Comparison of ENCODE assay signal across 13 cellular contexts in the genomic region with DNA sequence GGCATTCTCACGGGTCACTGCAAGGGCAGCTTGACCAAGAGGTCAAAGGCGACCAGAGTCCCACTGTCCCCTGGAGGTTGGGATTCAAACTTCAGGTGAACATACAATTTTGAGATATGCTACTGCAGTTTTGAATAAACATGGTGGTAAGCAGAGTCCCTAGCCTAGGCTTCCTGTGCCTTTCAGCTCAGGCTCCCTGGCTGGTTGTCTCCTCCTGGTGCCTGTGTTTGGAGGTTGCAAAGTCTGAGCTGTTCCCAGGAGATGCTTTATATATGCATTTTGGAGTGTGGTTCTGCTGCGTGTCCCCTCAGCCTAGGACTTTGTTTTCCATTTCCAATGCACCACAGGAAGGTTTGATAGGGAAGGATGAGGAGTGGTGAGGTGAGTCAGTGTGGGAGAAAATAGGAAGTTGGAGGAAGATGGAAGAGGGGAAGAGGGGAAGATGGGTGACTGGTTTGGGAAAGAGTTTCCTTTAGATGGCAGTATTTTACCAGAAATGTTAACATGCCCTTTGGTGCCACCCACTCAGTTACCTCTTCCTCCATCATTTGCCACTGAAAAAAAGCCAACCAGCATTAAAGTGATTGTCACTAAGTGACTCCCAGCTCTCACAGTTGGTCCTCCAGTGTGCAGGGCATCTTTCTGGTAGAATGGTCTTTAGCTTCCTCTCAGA.
DNase-seq lines count a peak whose midpoint lies in the region; ATAC-seq and TF ChIP-seq lines count a peak whose summit lies in the region.
"Had no signal": no experiment of that assay in that cellular context is flagged by ENCODE, and none has a peak within 500 bp of the region (broad histone marks: within the 10 kb centered on the region; RNA-seq: fewer than 3 reads in every experiment).

No MANE protein-coding gene starts in this region.

- H4K20me1 ChIP-seq in HCT116 (ENCODE audit: insufficient read depth) = no peaks in the 10 kb centered on the region

- H3K27me3 ChIP-seq in HCT116 (ENCODE audit: insufficient read depth, low read length) (no peaks in the 10 kb centered on the region), tibial artery (no peaks in the 10 kb centered on the region)

- TF ChIP-seq CTCF in C4-2B (conservative IDR thresholded peaks at IDR 0.05) = peak; percentile 12; the same call in 1 of the 2 replicates
- peak in 1 of 3 experiments; percentile 3; a peak in 1 of 6 replicates for TF ChIP-seq CTCF in HCT116 (IDR thresholded peaks at IDR 0.05 in 2 of 3, conservative IDR thresholded peaks at IDR 0.05 in 1 of 3; ENCODE audit: borderline replicate concordance in 1 of 3, insufficient read depth in 1 of 3, low read depth in 2 of 3, low read length in 2 of 3)
- TF ChIP-seq CTCF in lower leg skin (IDR thresholded peaks at IDR 0.05) = no peak
- TF ChIP-seq CTCF in tibial artery (IDR thresholded peaks at IDR 0.05) = no peak

- no peak overlapping the region for H3K27ac Mint-ChIP-seq in T-helper 17 cell
- H3K27ac Mint-ChIP-seq: activated naive CD4-positive, alpha-beta T cell treated with anti-CD3 and anti-CD28 coated beads for 36 hours; nephron had no signal

- POLR2A ChIA-PET in HCT116 (lab: Charles Lee) = no interaction called here

- no peaks in the 10 kb centered on the region for H3K9me3 ChIP-seq in HCT116 (ENCODE audit: control insufficient read depth in 1 of 2, insufficient read depth in 1 of 2, low read depth in 1 of 2, low read length in 2 of 2)
- H3K9me3 ChIP-seq in tibial artery = no peaks in the 10 kb centered on the region
- H3K9me3 ChIP-seq in T-helper 17 cell (ENCODE audit: control insufficient read depth, low read length, poor library complexity, severe bottlenecking) = no peaks in the 10 kb centered on the region

- H3K36me3 ChIP-seq in HCT116 (ENCODE audit: control insufficient read depth in 1 of 2, insufficient read depth in 2 of 2, low read length in 2 of 2) = no peaks in the 10 kb centered on the region
- no peaks in the 10 kb centered on the region for H3K36me3 ChIP-seq in tibial artery

- no peaks in the 10 kb centered on the region for H3K36me3 Mint-ChIP-seq in T-helper 17 cell (ENCODE audit: low read depth)

- TF ChIP-seq POLR2A in HCT116 (IDR thresholded peaks at IDR 0.05; ENCODE audit: borderline replicate concordance, extremely low read depth, insufficient read depth, insufficient read length) = no peak
- no peak for TF ChIP-seq POLR2A in lower leg skin (IDR thresholded peaks at IDR 0.05)

- RAD21 ChIA-PET in HCT116 (lab: Charles Lee; ENCODE audit: low non-redundant PET in 1 of 2, low total read pairs in 2 of 2, uncharacterized antibody in 2 of 2, unreplicated experiment in 2 of 2) = no interaction called here

- no peak for DNase-seq in HCT116 (ENCODE audit: low read depth, low spot score)
- peak; percentile 7 for DNase-seq in NCI-H2107 (lab: John Stamatoyannopoulos, UW)
- peak; percentile 21 for DNase-seq in cerebellum (ENCODE audit: low spot score)
- DNase-seq in lower leg skin (ENCODE audit: low spot score in 2 of 2) = no peak
- DNase-seq in tibial artery = no peak
- DNase-seq in T-helper 17 cell = no peak
- DNase-seq: activated CD4-positive, alpha-beta T cell treated with anti-CD3 and anti-CD28 coated beads, Interleukin-2, amount 50 U/mL, for 48 hours; activated naive CD4-positive, alpha-beta T cell treated with anti-CD3 and anti-CD28 coated beads for 36 hours; NCI-H446 treated with DMSO at 0.1 percent for 48 hours; small intestine had no signal

- BruUV-seq in HCT116 (replicated peaks; lab: Mats Ljungman, UMichigan) = no TSS peak

- CTCF ChIA-PET in HCT116 (lab: Charles Lee) = no interaction called here

- WGBS in lower leg skin, 2 donors = 63 to 67% methylated on average over 3 of the region's 3 CpGs

- no peak overlapping the region for H2AFZ ChIP-seq in HCT116 (ENCODE audit: low read depth, low read length, poor library complexity, severe bottlenecking)

- H3K79me2 ChIP-seq in HCT116 (ENCODE audit: insufficient read depth, low read length) = peaks cover 86% of the 10 kb centered on the region

- TF ChIP-seq RAD21 in HCT116 (IDR thresholded peaks at IDR 0.05; ENCODE audit: low read depth) = 0 out of 2 replicates have a peak, but pooled peaks have one; percentile 8

- peaks cover 6 to 25% of the 10 kb centered on the region in 2 experiments; a peak in 3 of 4 replicates for H3K4me1 ChIP-seq in HCT116 (ENCODE audit: control insufficient read depth in 1 of 2, insufficient read depth in 2 of 2, low read length in 2 of 2)
- no peaks in the 10 kb centered on the region for H3K4me1 ChIP-seq in tibial artery

- H3K4me3 ChIP-seq in HCT116 (replicated peaks in 1 of 2; ENCODE audit: low read depth in 1 of 2, low read length in 2 of 2) = no peak overlapping the region
- H3K4me3 ChIP-seq in lower leg skin (ENCODE audit: low read depth, poor library complexity, severe bottlenecking) = no peak overlapping the region
- H3K4me3 ChIP-seq in tibial artery = no peak overlapping the region

- no peak overlapping the region for H3K9ac ChIP-seq in HCT116 (ENCODE audit: low read length)

- peak overlapping the region; percentile 15; the same call in 1 of the 2 replicates for H3K27ac ChIP-seq in C4-2B
- no peak overlapping the region for H3K27ac ChIP-seq in HCT116 (ENCODE audit: low read depth, low read length)
- no peak overlapping the region for H3K27ac ChIP-seq in tibial artery

- no peaks in the 10 kb centered on the region for H3K27me3 Mint-ChIP-seq in T-helper 17 cell

- no peak overlapping the region for H3K4me2 ChIP-seq in HCT116 (ENCODE audit: low read length)

- peak; percentile 30; the same call in 1 of the 2 replicates for ATAC-seq in HCT116
- ATAC-seq in HG03469 (IDR thresholded peaks at IDR 0.05; ENCODE audit: unreplicated experiment) = no peak
- no peak for ATAC-seq in T-helper 17 cell

- H3K4me1 Mint-ChIP-seq in T-helper 17 cell = no peaks in the 10 kb centered on the region
- H3K4me1 Mint-ChIP-seq: nephron had no signal

- H3K4me3 Mint-ChIP-seq in T-helper 17 cell = no peak overlapping the region
- H3K4me3 Mint-ChIP-seq: activated naive CD4-positive, alpha-beta T cell treated with anti-CD3 and anti-CD28 coated beads for 36 hours; nephron had no signal

- intact Hi-C loops in HCT116 (cut with micrococcal nuclease) (no loop called here), lower leg skin (cut with DNase I; ENCODE audit: low total_unique reads) (no loop called here), tibial artery (cut with DNase I; ENCODE audit: low total_unique reads) (no loop called here)

- no peaks in the 10 kb centered on the region for H3K9me2 ChIP-seq in HCT116 (ENCODE audit: insufficient read depth)

TF ChIP-seq in HCT116, 20 proteins besides CTCF, POLR2A, EP300 and RAD21:
- TF ChIP-seq, protein P1, sequence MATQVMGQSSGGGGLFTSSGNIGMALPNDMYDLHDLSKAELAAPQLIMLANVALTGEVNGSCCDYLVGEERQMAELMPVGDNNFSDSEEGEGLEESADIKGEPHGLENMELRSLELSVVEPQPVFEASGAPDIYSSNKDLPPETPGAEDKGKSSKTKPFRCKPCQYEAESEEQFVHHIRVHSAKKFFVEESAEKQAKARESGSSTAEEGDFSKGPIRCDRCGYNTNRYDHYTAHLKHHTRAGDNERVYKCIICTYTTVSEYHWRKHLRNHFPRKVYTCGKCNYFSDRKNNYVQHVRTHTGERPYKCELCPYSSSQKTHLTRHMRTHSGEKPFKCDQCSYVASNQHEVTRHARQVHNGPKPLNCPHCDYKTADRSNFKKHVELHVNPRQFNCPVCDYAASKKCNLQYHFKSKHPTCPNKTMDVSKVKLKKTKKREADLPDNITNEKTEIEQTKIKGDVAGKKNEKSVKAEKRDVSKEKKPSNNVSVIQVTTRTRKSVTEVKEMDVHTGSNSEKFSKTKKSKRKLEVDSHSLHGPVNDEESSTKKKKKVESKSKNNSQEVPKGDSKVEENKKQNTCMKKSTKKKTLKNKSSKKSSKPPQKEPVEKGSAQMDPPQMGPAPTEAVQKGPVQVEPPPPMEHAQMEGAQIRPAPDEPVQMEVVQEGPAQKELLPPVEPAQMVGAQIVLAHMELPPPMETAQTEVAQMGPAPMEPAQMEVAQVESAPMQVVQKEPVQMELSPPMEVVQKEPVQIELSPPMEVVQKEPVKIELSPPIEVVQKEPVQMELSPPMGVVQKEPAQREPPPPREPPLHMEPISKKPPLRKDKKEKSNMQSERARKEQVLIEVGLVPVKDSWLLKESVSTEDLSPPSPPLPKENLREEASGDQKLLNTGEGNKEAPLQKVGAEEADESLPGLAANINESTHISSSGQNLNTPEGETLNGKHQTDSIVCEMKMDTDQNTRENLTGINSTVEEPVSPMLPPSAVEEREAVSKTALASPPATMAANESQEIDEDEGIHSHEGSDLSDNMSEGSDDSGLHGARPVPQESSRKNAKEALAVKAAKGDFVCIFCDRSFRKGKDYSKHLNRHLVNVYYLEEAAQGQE (IDR thresholded peaks at IDR 0.05; ENCODE audit: low read depth) = no peak
TF ChIP-seq in HCT116: peak in this region for 0.

Comparison
In these comparisons a context has a peak if more than half of its experiments do, and no peak if none do; other contexts are left out.
1. DNase-seq: peak in NCI-H2107 (single experiment) and cerebellum (single experiment); none in HCT116 (single experiment), lower leg skin (0 of 2), tibial artery (0 of 2) and T-helper 17 cell (0 of 3).